19 cellular contexts compared by ENCODE assay signal in genomic region chr6:104613416-104614001, GRCh38.
A peak's percentile ranks its signal among the peaks of the same experiment; 100 is the strongest.
DNase-seq lines count a peak whose midpoint lies in the region; ATAC-seq, FAIRE-seq and TF ChIP-seq lines count a peak whose summit lies in the region.
"Had no signal": no experiment of that assay in that cellular context is flagged by ENCODE, and none has a peak within 500 bp of the region (broad histone marks: within the 10 kb centered on the region; RNA-seq: fewer than 3 reads in every experiment).

No MANE protein-coding gene starts in this region.

- no peak overlapping the region for H2BK12ac ChIP-seq in H1 (ENCODE audit: low read depth, low read length)

- no peaks in the 10 kb centered on the region for H3K36me3 ChIP-seq in Caco-2 (ENCODE audit: control insufficient read depth, insufficient read depth, low read length)
- H3K36me3 ChIP-seq in H1 (ENCODE audit: control insufficient read depth in 2 of 4, insufficient read depth in 4 of 4, low read length in 3 of 4): no peaks in the 10 kb centered on the region
- H3K36me3 ChIP-seq in neural progenitor cell: no peaks in the 10 kb centered on the region
- H3K36me3 ChIP-seq: vagina had no signal

- no peak overlapping the region for H4K91ac ChIP-seq in H1 (replicated peaks; ENCODE audit: insufficient read length, low read length)

- H3K27ac Mint-ChIP-seq in Caco-2 (ENCODE audit: unreplicated experiment) (peak overlapping the region; percentile 61), neural progenitor cell (peak overlapping the region; percentile 50)
- H3K27ac Mint-ChIP-seq: activated B cell treated with CpG ODN at 0.5 μM for 24 hours, T-cell had no signal

- intact Hi-C loops in Caco-2 (cut with micrococcal nuclease; ENCODE audit: unreplicated experiment): loop anchor here (2.0 kb wide), 1 partner anchor 19 kb away; no protein-coding TSS in a partner anchor

- no TSS peak for BruUV-seq in Caco-2 (replicated peaks; lab: Mats Ljungman, UMichigan)

- no peak overlapping the region for H3K18ac ChIP-seq in H1 (ENCODE audit: extremely low read depth, low read length)

- no peak overlapping the region for H2BK20ac ChIP-seq in H1 (ENCODE audit: low read length)

- 84% methylated on average over 4 of the region's 4 CpGs; no CpG with 5 or more reads in 1 of the 2 experiments for WGBS in H1 (ENCODE audit: extremely low coverage in 1 of 2, insufficient coverage in 1 of 2, insufficient read length in 1 of 2, insufficient replicate concordance in 2 of 2, low coverage in 1 of 2, low lambda C conversion rate in 2 of 2, missing lambda C conversion rate in 1 of 2), 2 experiments

- H3K9me3 ChIP-seq in Caco-2 (no peaks in the 10 kb centered on the region), H1 (ENCODE audit: insufficient read depth in 2 of 2, low read depth in 1 of 2, low read length in 1 of 2) (no peaks in the 10 kb centered on the region), neural progenitor cell (ENCODE audit: low read depth) (no peaks in the 10 kb centered on the region)
- H3K9me3 ChIP-seq: vagina had no signal

- H3F3A ChIP-seq in neural progenitor cell (ENCODE audit: low read depth): no peaks in the 10 kb centered on the region

- peaks cover 13% of the 10 kb centered on the region for H3K4me1 ChIP-seq in Caco-2
- H3K4me1 ChIP-seq in H1 (replicated peaks in 1 of 4; ENCODE audit: control insufficient read depth in 3 of 4, insufficient read depth in 4 of 4, low read length in 3 of 4): 0 out of 7 replicates have a peak, but pooled peaks cover 0 to 2% (median 0%) of the 10 kb centered on the region in 4 experiments
- H3K4me1 ChIP-seq in neural progenitor cell: peaks cover 4% of the 10 kb centered on the region
- H3K4me1 ChIP-seq: parathyroid adenoma, vagina had no signal

- no peak overlapping the region for H3K14ac ChIP-seq in H1 (ENCODE audit: insufficient read length)

- FAIRE-seq in H1 (lab: Jason Lieb, UNC): peak; percentile 69

- H3K4me3 Mint-ChIP-seq in Caco-2 (ENCODE audit: unreplicated experiment) (peak overlapping the region; percentile 59), neural progenitor cell (no peak overlapping the region)
- H3K4me3 Mint-ChIP-seq: activated B cell treated with CpG ODN at 0.5 μM for 24 hours, T-cell had no signal

- H3K9me3 Mint-ChIP-seq in Caco-2 (ENCODE audit: unreplicated experiment): peaks cover 10% of the 10 kb centered on the region
- peaks cover 6% of the 10 kb centered on the region for H3K9me3 Mint-ChIP-seq in neural progenitor cell
- H3K9me3 Mint-ChIP-seq: activated B cell treated with CpG ODN at 0.5 μM for 24 hours, T-cell had no signal

- H3K4ac ChIP-seq in H1 (replicated peaks; ENCODE audit: insufficient read length, low read depth, low read length): no peak overlapping the region

- ATAC-seq in GM19467 (IDR thresholded peaks at IDR 0.05; ENCODE audit: unreplicated experiment): no peak
- ATAC-seq: esophagus mucosa, left cardiac atrium, T-cell had no signal

- H3K27me3 ChIP-seq in Caco-2 (replicated peaks; ENCODE audit: control insufficient read depth, insufficient read depth, low read length): no peaks in the 10 kb centered on the region
- H3K27me3 ChIP-seq in H1 (replicated peaks in 1 of 4; ENCODE audit: control insufficient read depth in 3 of 4, extremely low read depth in 1 of 4, insufficient read depth in 3 of 4, low read length in 3 of 4): no peaks in the 10 kb centered on the region
- H3K27me3 ChIP-seq in neural progenitor cell: no peaks in the 10 kb centered on the region
- H3K27me3 ChIP-seq: vagina had no signal

- no peak overlapping the region for H4K5ac ChIP-seq in H1 (ENCODE audit: insufficient read length, low read depth, low read length)

- no peak for TF ChIP-seq RAD21 in H1 (IDR thresholded peaks at IDR 0.05 in 1 of 2, conservative IDR thresholded peaks at IDR 0.05 in 1 of 2; ENCODE audit: low read depth in 2 of 2, low read length in 2 of 2)

- H3K79me2 ChIP-seq in H1 (ENCODE audit: control insufficient read depth in 1 of 2, insufficient read depth in 2 of 2, low read length in 2 of 2) (no peaks in the 10 kb centered on the region), neural progenitor cell (ENCODE audit: low read depth) (no peaks in the 10 kb centered on the region)
- H3K79me2 ChIP-seq: parathyroid adenoma had no signal

- no peak overlapping the region for H2BK120ac ChIP-seq in H1 (replicated peaks; ENCODE audit: low read depth, low read length)

- H3K23me2 ChIP-seq in H1 (ENCODE audit: low read depth, low read length): no peaks in the 10 kb centered on the region

- H2AK5ac ChIP-seq in H1 (ENCODE audit: low read depth, low read length): no peak overlapping the region

- DNase-seq in Caco-2 (peak; percentile 30 to 39), NCI-H526 treated with DMSO at 0.1 percent for 48 hours (lab: John Stamatoyannopoulos, UW) (peak; percentile 65), H1 (ENCODE audit: low read depth in 1 of 2, low spot score in 2 of 2) (no peak), neural progenitor cell (ENCODE audit: low spot score) (peak; percentile 20), AG08396 (ENCODE audit: low spot score) (no peak), dedifferentiated amniotic fluid mesenchymal stem cell (ENCODE audit: extremely low spot score) (no peak), ureter (ENCODE audit: low spot score) (no peak)
- DNase-seq: activated B cell treated with CpG ODN at 0.5 μM for 24 hours; amniotic stem cell; dermis blood vessel endothelial cell; GM23248; left cardiac atrium; NCI-H2081; stimulated activated naive CD4-positive, alpha-beta T cell treated with Interleukin-2 at 50 U/mL for 16 hours; T-cell had no signal

- no peak overlapping the region for H2AFZ ChIP-seq in H1 (ENCODE audit: low read length)
- H2AFZ ChIP-seq in neural progenitor cell (replicated peaks): no peak overlapping the region
- H2AFZ ChIP-seq: GM23248, parathyroid adenoma had no signal

- H2BK15ac ChIP-seq in H1 (ENCODE audit: low read length): no peak overlapping the region

- H3K4me3 ChIP-seq in Caco-2 (ENCODE audit: low read depth, low read length): no peak overlapping the region
- H3K4me3 ChIP-seq in H1 (ENCODE audit: extremely low read depth in 1 of 4, insufficient read depth in 2 of 4, low read depth in 3 of 4, low read length in 4 of 4): no peak overlapping the region
- no peak overlapping the region for H3K4me3 ChIP-seq in neural progenitor cell
- H3K4me3 ChIP-seq: GM23248, vagina had no signal

- no peak for TF ChIP-seq POLR2A in H1 (IDR thresholded peaks at IDR 0.05; ENCODE audit: control extremely low read depth in 1 of 2, low read depth in 2 of 2, low read length in 2 of 2)

- H3K27me3 Mint-ChIP-seq in Caco-2 (ENCODE audit: insufficient read depth, unreplicated experiment) (no peaks in the 10 kb centered on the region), neural progenitor cell (ENCODE audit: insufficient read depth, low read depth) (no peaks in the 10 kb centered on the region)
- H3K27me3 Mint-ChIP-seq: activated B cell treated with CpG ODN at 0.5 μM for 24 hours had no signal

- no peak overlapping the region for H3K56ac ChIP-seq in H1 (replicated peaks; ENCODE audit: insufficient read length, low read depth, low read length)

- no peak for TF ChIP-seq CTCF in Caco-2 (IDR thresholded peaks at IDR 0.05; ENCODE audit: insufficient read depth in 1 of 2, low read depth in 1 of 2, low read length in 1 of 2, severe bottlenecking in 1 of 2, unreplicated experiment in 1 of 2)
- TF ChIP-seq CTCF in H1 (IDR thresholded peaks at IDR 0.05; ENCODE audit: control extremely low read depth in 1 of 3, insufficient read depth in 1 of 3, low read depth in 1 of 3, low read length in 3 of 3): no peak
- no peak for TF ChIP-seq CTCF in neural progenitor cell (IDR thresholded peaks at IDR 0.05)

- H3K4me1 Mint-ChIP-seq in Caco-2 (ENCODE audit: low read depth, unreplicated experiment) (peaks cover 25% of the 10 kb centered on the region), neural progenitor cell (peaks cover 17% of the 10 kb centered on the region)
- H3K4me1 Mint-ChIP-seq: activated B cell treated with CpG ODN at 0.5 μM for 24 hours, T-cell had no signal

- H4K20me1 ChIP-seq in H1 (replicated peaks in 1 of 2; ENCODE audit: control insufficient read depth in 1 of 2, insufficient read depth in 2 of 2, low read length in 2 of 2) (no peaks in the 10 kb centered on the region), neural progenitor cell (ENCODE audit: low read depth) (no peaks in the 10 kb centered on the region)

- H4K8ac ChIP-seq in H1 (ENCODE audit: extremely low read depth, insufficient read depth, low read length): no peak overlapping the region

- TF ChIP-seq EP300 in H1 (IDR thresholded peaks at IDR 0.05; ENCODE audit: borderline replicate concordance in 1 of 2, low read depth in 2 of 2, low read length in 2 of 2): no peak

- H3K27ac ChIP-seq in H1 (ENCODE audit: low read depth, low read length) (no peak overlapping the region), neural progenitor cell (no peak overlapping the region)
- H3K27ac ChIP-seq: GM23248, parathyroid adenoma, vagina had no signal

- H2BK5ac ChIP-seq in H1 (ENCODE audit: low read depth, low read length): no peak overlapping the region

- CTCF ChIA-PET in Caco-2 (lab: Charles Lee): no interaction called here
- CTCF ChIA-PET in H1 (lab: Charles Lee; ENCODE audit: partially characterized antibody): interaction anchor here (1.5 kb wide), 1 partner anchor 9 kb away, joined by 6 read pairs; no protein-coding TSS in a partner anchor

- H3K36me3 Mint-ChIP-seq in Caco-2 (ENCODE audit: insufficient read depth, unreplicated experiment): peaks cover 4% of the 10 kb centered on the region
- no peaks in the 10 kb centered on the region for H3K36me3 Mint-ChIP-seq in neural progenitor cell
- H3K36me3 Mint-ChIP-seq: T-cell had no signal

- POLR2A ChIA-PET in Caco-2 (lab: Charles Lee): no interaction called here
- POLR2A ChIA-PET in H1 (lab: Charles Lee; ENCODE audit: partially characterized antibody): no interaction called here

- H3K9ac ChIP-seq in H1 (replicated peaks in 1 of 4; ENCODE audit: extremely low read depth in 1 of 4, low read depth in 3 of 4, low read length in 3 of 4) (no peak overlapping the region), neural progenitor cell (no peak overlapping the region)
- H3K9ac ChIP-seq: GM23248, parathyroid adenoma had no signal

- no peak overlapping the region for H3K23ac ChIP-seq in H1 (ENCODE audit: insufficient read length)

- H3K79me1 ChIP-seq in H1 (ENCODE audit: low read depth, low read length): no peaks in the 10 kb centered on the region

- H3K4me2 ChIP-seq in H1 (ENCODE audit: insufficient read depth in 1 of 2, low read depth in 2 of 2, low read length in 2 of 2) (no peak overlapping the region), neural progenitor cell (no peak overlapping the region)

TF ChIP-seq in H1, 55 proteins besides CTCF, POLR2A, EP300 and RAD21:
- no peak for TF ChIP-seq TBP (IDR thresholded peaks at IDR 0.05; ENCODE audit: low read depth, low read length)
- TF ChIP-seq TEAD4 (IDR thresholded peaks at IDR 0.05; ENCODE audit: low read depth, low read length): peak; percentile 35; the same call in 1 of the 2 replicates
- TF ChIP-seq MAFK (IDR thresholded peaks at IDR 0.05; ENCODE audit: low read depth, low read length): no peak
- TF ChIP-seq CHD2 (IDR thresholded peaks at IDR 0.05; ENCODE audit: low read length): no peak
- TF ChIP-seq KDM5A (IDR thresholded peaks at IDR 0.05; ENCODE audit: low read length): no peak
TF ChIP-seq in H1: peak in this region for 1.

Comparison
In these comparisons a context has a peak if more than half of its experiments do, and no peak if none do; other contexts are left out.
1. DNase-seq: peak in Caco-2 (2 of 2), NCI-H526 treated with DMSO at 0.1 percent for 48 hours (single experiment) and neural progenitor cell (single experiment); none in H1 (0 of 2), AG08396 (single experiment), dedifferentiated amniotic fluid mesenchymal stem cell (single experiment) and ureter (single experiment).